24 cellular contexts compared by ENCODE assay signal in the genomic region with DNA sequence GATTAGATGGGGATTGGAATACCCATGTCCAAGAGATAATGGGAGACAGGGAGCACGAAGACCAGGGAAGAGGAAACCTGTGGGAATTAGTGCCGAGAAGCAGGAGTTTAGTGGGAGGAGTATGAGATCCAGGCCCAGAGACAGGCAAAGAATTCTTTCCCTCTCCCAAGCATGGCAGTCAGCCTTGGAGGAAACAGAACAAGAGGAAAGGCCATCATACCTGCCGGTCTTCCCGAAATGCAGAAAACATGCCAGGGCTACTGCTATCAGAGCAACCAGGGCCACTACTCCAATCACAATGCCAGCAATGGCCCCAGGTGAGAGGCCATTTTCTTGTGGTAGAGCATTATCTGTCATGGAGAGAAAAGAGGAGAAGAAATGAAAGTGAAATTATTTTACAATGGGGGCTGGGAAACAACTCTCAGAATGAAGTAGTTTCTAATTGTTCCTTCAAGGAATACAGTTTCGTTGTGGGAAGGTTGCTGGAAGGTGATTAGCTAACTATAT. TPM values are rescaled to one million over a fixed set of nuclear protein-coding genes. Genes with fewer than 3 reads are reported as not detected.
DNase-seq lines count a peak whose midpoint lies in the region; ATAC-seq and TF ChIP-seq lines count a peak whose summit lies in the region.
"Had no signal": no experiment of that assay in that cellular context is flagged by ENCODE, and none has a peak within 500 bp of the region (broad histone marks: within the 10 kb centered on the region; RNA-seq: fewer than 3 reads in every experiment).

No MANE protein-coding gene starts in this region.

- DNase-seq in stimulated activated naive CD8-positive, alpha-beta T cell treated with anti-CD3 and anti-CD28 coated beads, Interleukin-15, Interleukin-2, amounts not matched to agents 100 U/mL and 50 U/mL, for 24 hours = no peak
- DNase-seq in OCI-M1 (lab: John Stamatoyannopoulos, UW) (peak; percentile 62), esophagus muscularis mucosa (ENCODE audit: extremely low spot score) (peak; percentile 53), NCI-H82 (lab: John Stamatoyannopoulos, UW) (no peak), NCI-H446 (lab: John Stamatoyannopoulos, UW) (no peak), sciatic nerve (ENCODE audit: low spot score) (no peak), activated gamma-delta T cell (lab: John Stamatoyannopoulos, UW) (no peak)
- DNase-seq: activated naive CD4-positive, alpha-beta T cell treated with Interleukin-2 at 50 U/mL for 16 hours; aorta; gastrocnemius medialis; GM23248; immature natural killer cell; NCI-H1417 treated with DMSO at 0.1 percent for 48 hours; occipital lobe; SIG-M5; small intestine; SW 1271; thyroid gland had no signal

- H3K27ac Mint-ChIP-seq in stimulated activated naive CD8-positive, alpha-beta T cell treated with anti-CD3 and anti-CD28 coated beads, Interleukin-15, Interleukin-2, amounts not matched to agents 100 ng/mL and 50 ng/mL, for 24 hours = peak overlapping the region; percentile 76
- H3K27ac Mint-ChIP-seq: dendritic cell treated with granulocyte-macrophage colony-stimulating factor and Interleukin-4, amounts not matched to agents 40 ng/mL and 50 ng/mL, for 4 days; immature natural killer cell had no signal

- WGBS in esophagus muscularis mucosa = 84% methylated on average over 5 of the region's 5 CpGs

- no peak overlapping the region for H3K27ac ChIP-seq in esophagus muscularis mucosa (replicated peaks in 1 of 4)
- H3K27ac ChIP-seq: cardiac muscle cell, gastrocnemius medialis, GM23248, hepatocyte, thyroid gland had no signal

- no peaks in the 10 kb centered on the region for H3K27me3 ChIP-seq in esophagus muscularis mucosa
- H3K27me3 ChIP-seq: cardiac muscle cell, gastrocnemius medialis, hepatocyte, Peyer's patch, thyroid gland had no signal

- TF ChIP-seq CTCF in esophagus muscularis mucosa (IDR thresholded peaks at IDR 0.05) = no peak

- no peak for ATAC-seq in stimulated activated naive CD8-positive, alpha-beta T cell treated with anti-CD3 and anti-CD28 coated beads, Interleukin-15, Interleukin-2, amounts not matched to agents 100 U/mL and 50 U/mL, for 24 hours
- no peak for ATAC-seq in sciatic nerve
- ATAC-seq: gastrocnemius medialis, left lobe of liver had no signal

- TF ChIP-seq EP300 in esophagus muscularis mucosa (IDR thresholded peaks at IDR 0.05) = no peak

- peaks cover 0 to 14% (median 0%) of the 10 kb centered on the region in 4 donors for H3K36me3 ChIP-seq in esophagus muscularis mucosa
- H3K36me3 ChIP-seq: cardiac muscle cell, gastrocnemius medialis, thyroid gland had no signal

- no peaks in the 10 kb centered on the region for H3K27me3 Mint-ChIP-seq in stimulated activated naive CD8-positive, alpha-beta T cell treated with anti-CD3 and anti-CD28 coated beads, Interleukin-15, Interleukin-2, amounts not matched to agents 100 ng/mL and 50 ng/mL, for 24 hours

- H3K36me3 Mint-ChIP-seq in stimulated activated naive CD8-positive, alpha-beta T cell treated with anti-CD3 and anti-CD28 coated beads, Interleukin-15, Interleukin-2, amounts not matched to agents 100 ng/mL and 50 ng/mL, for 24 hours (ENCODE audit: low read depth) = peaks cover 3% of the 10 kb centered on the region

- H3K9me3 Mint-ChIP-seq in stimulated activated naive CD8-positive, alpha-beta T cell treated with anti-CD3 and anti-CD28 coated beads, Interleukin-15, Interleukin-2, amounts not matched to agents 100 ng/mL and 50 ng/mL, for 24 hours = no peaks in the 10 kb centered on the region
- H3K9me3 Mint-ChIP-seq: dendritic cell treated with granulocyte-macrophage colony-stimulating factor and Interleukin-4, amounts not matched to agents 40 ng/mL and 50 ng/mL, for 4 days; immature natural killer cell had no signal

- no peaks in the 10 kb centered on the region for H3K4me1 ChIP-seq in esophagus muscularis mucosa
- H3K4me1 ChIP-seq: gastrocnemius medialis, thyroid gland had no signal

- H3K4me3 Mint-ChIP-seq in stimulated activated naive CD8-positive, alpha-beta T cell treated with anti-CD3 and anti-CD28 coated beads, Interleukin-15, Interleukin-2, amounts not matched to agents 100 ng/mL and 50 ng/mL, for 24 hours = no peak overlapping the region
- H3K4me3 Mint-ChIP-seq: dendritic cell treated with granulocyte-macrophage colony-stimulating factor and Interleukin-4, amounts not matched to agents 40 ng/mL and 50 ng/mL, for 4 days; immature natural killer cell had no signal

- H3K9me3 ChIP-seq in esophagus muscularis mucosa = no peaks in the 10 kb centered on the region
- H3K9me3 ChIP-seq: Peyer's patch, thyroid gland had no signal

- H3K4me1 Mint-ChIP-seq in stimulated activated naive CD8-positive, alpha-beta T cell treated with anti-CD3 and anti-CD28 coated beads, Interleukin-15, Interleukin-2, amounts not matched to agents 100 ng/mL and 50 ng/mL, for 24 hours (ENCODE audit: low read depth) = peaks cover 37% of the 10 kb centered on the region
- H3K4me1 Mint-ChIP-seq: immature natural killer cell had no signal

- H3K4me3 ChIP-seq in esophagus muscularis mucosa = no peak overlapping the region
- H3K4me3 ChIP-seq: cardiac muscle cell, gastrocnemius medialis, GM23248, hepatocyte, Peyer's patch, thyroid gland had no signal

- intact Hi-C loops in esophagus muscularis mucosa (cut with DNase I) = no loop called here
- intact Hi-C loops in sciatic nerve (cut with DNase I) = no loop called here

- no peak for TF ChIP-seq POLR2A in esophagus muscularis mucosa (IDR thresholded peaks at IDR 0.05; ENCODE audit: low read depth)

RNA-seq across cellular contexts. Expression of a gene that starts 16.1 kb away (rescaled TPM):
- total RNA-seq in esophagus muscularis mucosa = 1 to 10 TPM; 1.2 to 3.1 (median 1.7) TPM
- 5.8 TPM for total RNA-seq in sciatic nerve
- total RNA-seq: cardiac muscle cell, GM23248, occipital lobe had no signal

Comparison
In these comparisons a context has a peak if more than half of its experiments do, and no peak if none do; other contexts are left out.
1. DNase-seq: peak in OCI-M1 (single experiment) and esophagus muscularis mucosa (single experiment); none in stimulated activated naive CD8-positive, alpha-beta T cell treated with anti-CD3 and anti-CD28 coated beads, Interleukin-15, Interleukin-2, amounts not matched to agents 100 U/mL and 50 U/mL, for 24 hours (single experiment), NCI-H82 (single experiment), NCI-H446 (0 of 2), sciatic nerve (single experiment) and activated gamma-delta T cell (single experiment).